1 cellular context compared by ENCODE assay signal in the genomic region with DNA sequence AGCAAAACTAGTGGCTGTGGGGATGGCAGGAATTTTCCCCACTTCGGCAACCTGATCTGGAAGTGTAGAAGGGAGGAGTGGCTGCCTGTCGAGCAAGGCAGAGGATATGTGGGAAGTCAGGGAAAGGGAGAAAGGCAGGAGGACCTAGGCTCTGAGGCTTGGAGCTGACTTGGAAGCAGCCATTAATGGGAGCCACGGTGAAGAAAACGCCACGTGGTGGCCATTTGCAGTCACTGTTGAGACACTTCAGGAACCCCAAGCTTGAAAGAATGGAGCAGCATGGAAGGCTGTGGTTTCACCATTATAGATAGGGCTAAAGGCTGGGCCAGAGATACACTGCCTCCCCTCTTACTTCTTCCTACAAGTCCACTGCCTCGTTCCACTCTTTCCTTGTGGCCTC.
TF ChIP-seq lines count a peak whose summit lies in the region.

No MANE protein-coding gene starts in this region.

TF ChIP-seq in H1, 55 proteins besides CTCF, POLR2A, EP300 and RAD21 (continued from another document):
- TF ChIP-seq, protein P1, sequence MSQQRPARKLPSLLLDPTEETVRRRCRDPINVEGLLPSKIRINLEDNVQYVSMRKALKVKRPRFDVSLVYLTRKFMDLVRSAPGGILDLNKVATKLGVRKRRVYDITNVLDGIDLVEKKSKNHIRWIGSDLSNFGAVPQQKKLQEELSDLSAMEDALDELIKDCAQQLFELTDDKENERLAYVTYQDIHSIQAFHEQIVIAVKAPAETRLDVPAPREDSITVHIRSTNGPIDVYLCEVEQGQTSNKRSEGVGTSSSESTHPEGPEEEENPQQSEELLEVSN (IDR thresholded peaks at IDR 0.05) = no peak
- no peak for TF ChIP-seq SRF (IDR thresholded peaks at IDR 0.05; ENCODE audit: low read depth, low read length)
- TF ChIP-seq CBX5 (IDR thresholded peaks at IDR 0.05; ENCODE audit: low read depth, low read length) = no peak
- no peak for TF ChIP-seq SP4 (IDR thresholded peaks at IDR 0.05; ENCODE audit: low read length)
- TF ChIP-seq BACH1 (IDR thresholded peaks at IDR 0.05; ENCODE audit: low read length) = no peak
- no peak for TF ChIP-seq RXRA (IDR thresholded peaks at IDR 0.05; ENCODE audit: insufficient read depth, low read depth, low read length)
- no peak for TF ChIP-seq SP2 (IDR thresholded peaks at IDR 0.05; ENCODE audit: low read length)
- no peak for TF ChIP-seq HDAC6 (IDR thresholded peaks at IDR 0.05; ENCODE audit: low read depth, low read length)
- TF ChIP-seq ASH2L (IDR thresholded peaks at IDR 0.05; ENCODE audit: low read length) = no peak
- TF ChIP-seq POU5F1 (IDR thresholded peaks at IDR 0.05; ENCODE audit: low read depth, low read length) = no peak
- TF ChIP-seq, protein P2, sequence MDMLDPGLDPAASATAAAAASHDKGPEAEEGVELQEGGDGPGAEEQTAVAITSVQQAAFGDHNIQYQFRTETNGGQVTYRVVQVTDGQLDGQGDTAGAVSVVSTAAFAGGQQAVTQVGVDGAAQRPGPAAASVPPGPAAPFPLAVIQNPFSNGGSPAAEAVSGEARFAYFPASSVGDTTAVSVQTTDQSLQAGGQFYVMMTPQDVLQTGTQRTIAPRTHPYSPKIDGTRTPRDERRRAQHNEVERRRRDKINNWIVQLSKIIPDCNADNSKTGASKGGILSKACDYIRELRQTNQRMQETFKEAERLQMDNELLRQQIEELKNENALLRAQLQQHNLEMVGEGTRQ (IDR thresholded peaks at IDR 0.05; ENCODE audit: low read length) = no peak
